Comparison of ENCODE assay signal across 17 cellular contexts in the genomic region with DNA sequence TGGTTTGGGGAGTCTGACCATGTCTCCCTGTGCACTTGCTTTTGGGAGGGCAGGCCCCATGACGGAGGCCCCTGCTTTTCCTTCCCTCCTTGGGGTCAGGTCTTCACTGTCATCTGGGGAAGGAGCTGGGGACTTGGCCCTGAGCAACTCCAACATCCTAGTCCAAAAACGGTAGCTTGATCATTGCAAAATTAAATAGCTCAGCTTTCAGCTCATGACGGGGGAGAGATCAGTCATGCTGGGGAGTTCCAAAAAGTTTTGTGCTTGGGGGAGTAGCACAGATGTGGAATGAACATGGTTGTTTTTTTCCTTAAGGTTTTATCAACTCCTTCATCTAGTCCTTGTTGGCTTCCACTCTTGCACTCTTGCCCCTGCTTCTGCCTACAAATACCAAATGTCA.
"Had no signal": no experiment of that assay in that cellular context is flagged by ENCODE, and none has a peak within 500 bp of the region (broad histone marks: within the 10 kb centered on the region; RNA-seq: fewer than 3 reads in every experiment).

No MANE protein-coding gene starts in this region.

- H3K4me3 ChIP-seq: PC-9, SJCRH30, SK-N-MC had no signal

- H3K4me1 ChIP-seq: SJCRH30 had no signal

- H3K4me2 ChIP-seq: PC-9 had no signal

- H2AFZ ChIP-seq: PC-9 had no signal

- H3K9me3 ChIP-seq: SJCRH30 had no signal

- H3K27ac ChIP-seq: PC-9, RWPE1, SJCRH30, SK-N-MC had no signal

- H3K27me3 ChIP-seq: SJCRH30 had no signal

- DNase-seq: Kasumi-1, MM.1S, MV-4-11, NCI-H1694 treated with DMSO at 0.1 percent for 48 hours, NCI-H187 treated with DMSO at 0.1 percent for 48 hours, NCI-H2029, NCI-H2081, NCI-H345, NCI-H446, NCI-H510A treated with DMSO at 0.1 percent for 48 hours, NCI-H526 treated with DMSO at 0.1 percent for 48 hours, PC-9, SHP77, SIG-M5, SJCRH30 had no signal
